In genomic region chr3:18725668-18726407, GRCh38 we compare ENCODE assay signal across 10 cellular contexts.
A peak's percentile ranks its signal among the peaks of the same experiment; 100 is the strongest.
DNase-seq lines count a peak whose midpoint lies in the region; ATAC-seq lines count a peak whose summit lies in the region.
"Had no signal": no experiment of that assay in that cellular context is flagged by ENCODE, and none has a peak within 500 bp of the region (broad histone marks: within the 10 kb centered on the region; RNA-seq: fewer than 3 reads in every experiment).

No MANE protein-coding gene starts in this region.

- intact Hi-C loops in activated CD4-positive, alpha-beta T cell treated with anti-CD3 and anti-CD28 coated beads for 36 hours (cut with DNase I, micrococcal nuclease), result loop anchor here in 1 of 2 experiments (1.0 kb wide), 1 partner anchor 13 kb away; no protein-coding TSS in a partner anchor
- intact Hi-C loops in left colon (cut with DNase I, micrococcal nuclease), result no loop called here

- no peaks in the 10 kb centered on the region for H3K27me3 Mint-ChIP-seq in activated CD4-positive, alpha-beta T cell treated with anti-CD3 and anti-CD28 coated beads for 36 hours
- no peaks in the 10 kb centered on the region for H3K27me3 Mint-ChIP-seq in effector memory CD8-positive, alpha-beta T cell

- peak; percentile 58 for DNase-seq in activated CD4-positive, alpha-beta T cell treated with anti-CD3 and anti-CD28 coated beads for 36 hours
- DNase-seq in activated CD4-positive, alpha-beta T cell treated with anti-CD3 and anti-CD28 coated beads, Interleukin-2, amount 50 U/mL, for 1 hour, result no peak
- peak; percentile 11 for DNase-seq in UCSD-AML1 (lab: John Stamatoyannopoulos, UW; ENCODE audit: unreplicated experiment)
- peak; percentile 20 to 39 (median 21) for DNase-seq in effector memory CD8-positive, alpha-beta T cell
- DNase-seq in stimulated activated CD4-positive, alpha-beta T cell treated with anti-CD3 and anti-CD28 coated beads, Interleukin-4, amount 100 ng/mL, for 24 hours, result peak; percentile 41
- DNase-seq in NCI-H446 treated with DMSO at 0.1 percent for 48 hours (lab: John Stamatoyannopoulos, UW), result no peak
- no peak for DNase-seq in left colon
- DNase-seq: esophagus squamous epithelium, NCI-H69 had no signal

- peaks cover 2% of the 10 kb centered on the region for H3K9me3 Mint-ChIP-seq in activated CD4-positive, alpha-beta T cell treated with anti-CD3 and anti-CD28 coated beads for 36 hours (ENCODE audit: low read depth)
- H3K9me3 Mint-ChIP-seq in effector memory CD8-positive, alpha-beta T cell, result no peaks in the 10 kb centered on the region

- H3K4me1 Mint-ChIP-seq in activated CD4-positive, alpha-beta T cell treated with anti-CD3 and anti-CD28 coated beads for 36 hours, result peaks cover 71% of the 10 kb centered on the region
- peaks cover 42 to 59% of the 10 kb centered on the region in 2 donors for H3K4me1 Mint-ChIP-seq in effector memory CD8-positive, alpha-beta T cell (ENCODE audit: low read depth in 2 of 2)

- POLR2A ChIA-PET in activated CD4-positive, alpha-beta T cell treated with anti-CD3 and anti-CD28 coated beads for 36 hours (lab: Charles Lee), result interaction anchor here (1.5 to 2.8 kb wide), 3 partner anchors 10 to 13 kb away, joined by 11 to 17 read pairs (median 11); no protein-coding TSS in a partner anchor

- CTCF ChIA-PET in activated CD4-positive, alpha-beta T cell treated with anti-CD3 and anti-CD28 coated beads for 36 hours (lab: Charles Lee), result interaction anchor here (0.6 to 2.4 kb wide), 9 partner anchors 10 to 263 kb away, joined by 3 to 15 read pairs (median 5); no protein-coding TSS in a partner anchor

- peak; percentile 62 for ATAC-seq in activated CD4-positive, alpha-beta T cell treated with anti-CD3 and anti-CD28 coated beads for 36 hours
- ATAC-seq in effector memory CD8-positive, alpha-beta T cell (replicated peaks), result peak; percentile 85
- no peak for ATAC-seq in left colon
- ATAC-seq in GM21515 (IDR thresholded peaks at IDR 0.05; ENCODE audit: unreplicated experiment), result no peak

- peak overlapping the region; percentile 94 for H3K27ac Mint-ChIP-seq in activated CD4-positive, alpha-beta T cell treated with anti-CD3 and anti-CD28 coated beads for 36 hours
- peak overlapping the region; percentile 94 to 97 for H3K27ac Mint-ChIP-seq in effector memory CD8-positive, alpha-beta T cell

- H3K4me3 Mint-ChIP-seq in activated CD4-positive, alpha-beta T cell treated with anti-CD3 and anti-CD28 coated beads for 36 hours, result peak overlapping the region; percentile 51
- H3K4me3 Mint-ChIP-seq in effector memory CD8-positive, alpha-beta T cell, result peak overlapping the region; percentile 54 to 68

- H3K36me3 Mint-ChIP-seq in activated CD4-positive, alpha-beta T cell treated with anti-CD3 and anti-CD28 coated beads for 36 hours (ENCODE audit: low read depth), result peaks cover 24% of the 10 kb centered on the region
- no peaks in the 10 kb centered on the region for H3K36me3 Mint-ChIP-seq in effector memory CD8-positive, alpha-beta T cell (ENCODE audit: insufficient read depth)

Comparison
In these comparisons a context has a peak if more than half of its experiments do, and no peak if none do; other contexts are left out.
1. DNase-seq: peak in activated CD4-positive, alpha-beta T cell treated with anti-CD3 and anti-CD28 coated beads for 36 hours (single experiment), UCSD-AML1 (single experiment), effector memory CD8-positive, alpha-beta T cell (3 of 3) and stimulated activated CD4-positive, alpha-beta T cell treated with anti-CD3 and anti-CD28 coated beads, Interleukin-4, amount 100 ng/mL, for 24 hours (single experiment); none in activated CD4-positive, alpha-beta T cell treated with anti-CD3 and anti-CD28 coated beads, Interleukin-2, amount 50 U/mL, for 1 hour (single experiment), NCI-H446 treated with DMSO at 0.1 percent for 48 hours (single experiment) and left colon (0 of 2).
2. ATAC-seq: peak in activated CD4-positive, alpha-beta T cell treated with anti-CD3 and anti-CD28 coated beads for 36 hours (single experiment) and effector memory CD8-positive, alpha-beta T cell (single experiment); none in left colon (single experiment) and GM21515 (single experiment).